Comparison of ENCODE assay signal across 28 cellular contexts in the genomic region with DNA sequence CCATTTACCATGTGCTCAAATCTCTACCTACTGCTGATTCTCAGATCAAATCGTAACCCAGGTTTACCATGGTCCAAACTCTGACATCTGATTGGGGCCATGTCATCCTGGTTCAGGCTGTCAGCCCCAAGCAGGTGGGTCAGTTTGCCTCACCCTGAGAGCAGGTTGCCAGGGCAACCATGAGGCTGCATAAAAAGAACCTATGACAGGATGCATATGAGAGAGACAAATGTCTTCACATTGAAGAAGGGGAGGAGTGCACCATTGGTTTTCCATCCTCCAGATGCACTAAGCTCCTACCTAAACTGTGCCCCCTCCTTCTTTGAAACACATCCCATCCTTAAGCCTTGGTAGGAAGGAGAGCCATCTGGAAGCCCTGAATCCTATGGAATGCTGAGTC. TPM values are rescaled to one million over a fixed set of nuclear protein-coding genes. Genes with fewer than 3 reads are reported as not detected.
DNase-seq lines count a peak whose midpoint lies in the region; ATAC-seq and TF ChIP-seq lines count a peak whose summit lies in the region.
"Had no signal": no experiment of that assay in that cellular context is flagged by ENCODE, and none has a peak within 500 bp of the region (broad histone marks: within the 10 kb centered on the region; RNA-seq: fewer than 3 reads in every experiment).

No MANE protein-coding gene starts in this region.

- H3K4me3 Mint-ChIP-seq in Caco-2 (ENCODE audit: unreplicated experiment): no peak overlapping the region
- H3K4me3 Mint-ChIP-seq in endodermal cell: no peak overlapping the region
- H3K4me3 Mint-ChIP-seq: CD14-positive monocyte; CD8-positive, alpha-beta memory T cell; HFFc6; T-cell had no signal

- H3K36me3 ChIP-seq in Caco-2 (ENCODE audit: control insufficient read depth, insufficient read depth, low read length) (no peaks in the 10 kb centered on the region), OCI-LY7 (ENCODE audit: insufficient read depth, low read length) (no peaks in the 10 kb centered on the region), endodermal cell (ENCODE audit: control insufficient read depth, insufficient read depth, low read length) (no peaks in the 10 kb centered on the region)
- H3K36me3 ChIP-seq: BE2C, HAP-1 had no signal

- H3K36me3 Mint-ChIP-seq in Caco-2 (ENCODE audit: insufficient read depth, unreplicated experiment): no peaks in the 10 kb centered on the region
- H3K36me3 Mint-ChIP-seq in endodermal cell (ENCODE audit: low read depth): no peaks in the 10 kb centered on the region
- H3K36me3 Mint-ChIP-seq: CD14-positive monocyte; CD8-positive, alpha-beta memory T cell; T-cell had no signal

- no peaks in the 10 kb centered on the region for H3K79me2 ChIP-seq in OCI-LY7 (ENCODE audit: insufficient read depth, low read depth, low read length)

- ATAC-seq in HG03571 (IDR thresholded peaks at IDR 0.05; ENCODE audit: unreplicated experiment) (no peak), HG02798 (IDR thresholded peaks at IDR 0.05; ENCODE audit: poor library complexity, unreplicated experiment) (no peak)
- ATAC-seq: Panc1, T-cell had no signal

- H3K4me3 ChIP-seq in Caco-2 (ENCODE audit: low read depth, low read length): no peak overlapping the region
- no peak overlapping the region for H3K4me3 ChIP-seq in OCI-LY7 (ENCODE audit: low read depth, low read length, poor library complexity, severe bottlenecking)
- no peak overlapping the region for H3K4me3 ChIP-seq in endodermal cell (ENCODE audit: low read length)
- H3K4me3 ChIP-seq: HAP-1 had no signal

- CTCF ChIA-PET in Caco-2 (lab: Charles Lee): interaction anchor here (1.2 to 2.0 kb wide), 2 partner anchors 24 to 47 kb away, joined by 3 to 10 read pairs; no protein-coding TSS in a partner anchor
- CTCF ChIA-PET in OCI-LY7 (lab: Charles Lee; ENCODE audit: unreplicated experiment): no interaction called here

- H3K27ac ChIP-seq in OCI-LY7 (ENCODE audit: low read depth, low read length, poor library complexity, severe bottlenecking) (no peak overlapping the region), endodermal cell (ENCODE audit: low read depth, low read length) (no peak overlapping the region)
- H3K27ac ChIP-seq: 22Rv1, KMS-11, RWPE1 had no signal

- H3K27me3 ChIP-seq in Caco-2 (replicated peaks; ENCODE audit: control insufficient read depth, insufficient read depth, low read length) (no peaks in the 10 kb centered on the region), endodermal cell (ENCODE audit: control insufficient read depth, insufficient read depth, low read length, poor library complexity, severe bottlenecking) (no peaks in the 10 kb centered on the region)
- H3K27me3 ChIP-seq: BE2C had no signal

- TF ChIP-seq CTCF in Caco-2 (IDR thresholded peaks at IDR 0.05; ENCODE audit: insufficient read depth in 1 of 2, low read depth in 1 of 2, low read length in 1 of 2, severe bottlenecking in 1 of 2, unreplicated experiment in 1 of 2) (no peak), OCI-LY7 (conservative IDR thresholded peaks at IDR 0.05; ENCODE audit: low read length) (no peak), endodermal cell (conservative IDR thresholded peaks at IDR 0.05) (no peak)

- no peak overlapping the region for H3K4me2 ChIP-seq in OCI-LY7 (ENCODE audit: low read length)
- H3K4me2 ChIP-seq: KMS-11 had no signal

- WGBS in endodermal cell (ENCODE audit: insufficient coverage in 1 of 2, insufficient read length in 1 of 2), 2 experiments: 89 to 100% methylated on average over 1 of the region's 1 CpG

- no peak overlapping the region for H2AFZ ChIP-seq in OCI-LY7 (ENCODE audit: low read length)

- no peaks in the 10 kb centered on the region for H3K9me2 ChIP-seq in OCI-LY7 (ENCODE audit: insufficient read depth, low read length)

- peak overlapping the region; percentile 94 for H3K27ac Mint-ChIP-seq in Caco-2 (ENCODE audit: unreplicated experiment)
- H3K27ac Mint-ChIP-seq in endodermal cell: no peak overlapping the region
- H3K27ac Mint-ChIP-seq: CD14-positive monocyte, HFFc6, T-cell had no signal

- H3K4me1 Mint-ChIP-seq in Caco-2 (ENCODE audit: low read depth, unreplicated experiment): peaks cover 18% of the 10 kb centered on the region
- H3K4me1 Mint-ChIP-seq in endodermal cell: peaks cover 13% of the 10 kb centered on the region
- H3K4me1 Mint-ChIP-seq: CD14-positive monocyte; CD8-positive, alpha-beta memory T cell; T-cell had no signal

- no peaks in the 10 kb centered on the region for H4K20me1 ChIP-seq in OCI-LY7 (ENCODE audit: insufficient read depth, low read length)

- intact Hi-C loops in Caco-2 (cut with micrococcal nuclease; ENCODE audit: unreplicated experiment): no loop called here
- intact Hi-C loops in OCI-LY7 (cut with micrococcal nuclease; ENCODE audit: unreplicated experiment): no loop called here

- POLR2A ChIA-PET in Caco-2 (lab: Charles Lee): no interaction called here
- POLR2A ChIA-PET in OCI-LY7 (lab: Charles Lee): interaction anchor here (0.7 kb wide), 1 partner anchor 48 kb away, joined by 3 read pairs; no protein-coding TSS in a partner anchor

- peaks cover 18% of the 10 kb centered on the region for H3K9me3 Mint-ChIP-seq in Caco-2 (ENCODE audit: unreplicated experiment)
- H3K9me3 Mint-ChIP-seq in endodermal cell: no peaks in the 10 kb centered on the region
- H3K9me3 Mint-ChIP-seq: CD14-positive monocyte; CD8-positive, alpha-beta memory T cell; HFFc6; T-cell had no signal

- peak in 2 of 3 experiments; percentile 4 to 70 for DNase-seq in NCI-H1417 (lab: John Stamatoyannopoulos, UW)
- DNase-seq in NCI-H1417 treated with DMSO at 0.1 percent for 48 hours (lab: John Stamatoyannopoulos, UW): no peak
- DNase-seq in Caco-2: no peak
- peak; percentile 16 for DNase-seq in OCI-LY7 (ENCODE audit: low spot score)
- DNase-seq in endodermal cell: peak; percentile 31
- no peak for DNase-seq in NCI-H2029 treated with DMSO at 0.1 percent for 48 hours (lab: John Stamatoyannopoulos, UW)
- DNase-seq: BE2C; CD8-positive, alpha-beta memory T cell; GOT3; HFFc6; IMR-90; MM.1S; NCI-H1048; NCI-H1436; NCI-H2107; NCI-H446 treated with DMSO at 0.1 percent for 48 hours; NCI-H526; SHP77; T-cell had no signal

- BruUV-seq in Caco-2 (replicated peaks; lab: Mats Ljungman, UMichigan): TSS peak; percentile 86
- BruUV-seq in OCI-LY7 (replicated peaks; lab: Mats Ljungman, UMichigan): no TSS peak

- H3K27me3 Mint-ChIP-seq in Caco-2 (ENCODE audit: insufficient read depth, unreplicated experiment): no peaks in the 10 kb centered on the region
- peaks cover 49% of the 10 kb centered on the region for H3K27me3 Mint-ChIP-seq in endodermal cell (ENCODE audit: insufficient read depth)
- H3K27me3 Mint-ChIP-seq: CD8-positive, alpha-beta memory T cell; T-cell had no signal

- H3K9me3 ChIP-seq in Caco-2: no peaks in the 10 kb centered on the region
- H3K9me3 ChIP-seq in OCI-LY7 (ENCODE audit: low read length): no peaks in the 10 kb centered on the region
- H3K9me3 ChIP-seq in endodermal cell (ENCODE audit: control insufficient read depth, low read length): no peaks in the 10 kb centered on the region
- H3K9me3 ChIP-seq: BE2C, HAP-1 had no signal

- no peak overlapping the region for H3K9ac ChIP-seq in endodermal cell (ENCODE audit: extremely low read depth, low read length, poor library complexity, severe bottlenecking)
- H3K9ac ChIP-seq: KMS-11 had no signal

- H3K4me1 ChIP-seq in Caco-2 (peaks cover 12% of the 10 kb centered on the region), OCI-LY7 (ENCODE audit: insufficient read depth, low read length, poor library complexity, severe bottlenecking) (no peaks in the 10 kb centered on the region), endodermal cell (ENCODE audit: control insufficient read depth, insufficient read depth, low read length) (peaks cover 13% of the 10 kb centered on the region)
- H3K4me1 ChIP-seq: BE2C, HAP-1 had no signal

RNA-seq across cellular contexts. Expression of gene PRSS1, which starts 10.2 kb away (rescaled TPM):
- total RNA-seq in Caco-2 (2022) (18.1 TPM in 2 replicates), OCI-LY7 (2022) (not detected in 2 replicates), endodermal cell (1 to 10 TPM; 4.4 to 8.8 TPM)
- not detected in 2 replicates for total RNA-seq in OCI-LY7 (2014; rRNA removed; shearing (Covaris generic))
- 20.3 TPM for polyA plus RNA-seq in endodermal cell (2013, experiment 1 of 2)
- 15.0 TPM for polyA plus RNA-seq in endodermal cell (2013, experiment 2 of 2)
- total RNA-seq: CD8-positive, alpha-beta memory T cell; HFFc6; IMR-90; SK-MEL-5 had no signal
- polyA plus RNA-seq: CD14-positive monocyte; CD8-positive, alpha-beta memory T cell; IMR-90 had no signal

RNA-seq across cellular contexts. Expression of gene PRSS2, which starts 11.3 kb away (rescaled TPM):
- 8.8 and 9.3 TPM in 2 replicates for total RNA-seq in Caco-2 (2022)
- total RNA-seq in OCI-LY7 (2014; rRNA removed; shearing (Covaris generic)): 0.23 and 0.60 TPM in 2 replicates
- 1.1 TPM in 2 replicates for total RNA-seq in OCI-LY7 (2022)
- total RNA-seq in endodermal cell: 1 to 10 TPM; 4.8 to 9.9 TPM
- 58.7 TPM for polyA plus RNA-seq in endodermal cell (2013, experiment 1 of 2)
- polyA plus RNA-seq in endodermal cell (2013, experiment 2 of 2): 62.2 TPM
- total RNA-seq: CD8-positive, alpha-beta memory T cell; HFFc6; IMR-90; SK-MEL-5 had no signal
- polyA plus RNA-seq: CD14-positive monocyte; CD8-positive, alpha-beta memory T cell; IMR-90 had no signal

Comparison
In these comparisons a context has a peak if more than half of its experiments do, and no peak if none do; other contexts are left out.
1. DNase-seq: peak in NCI-H1417 (2 of 3), OCI-LY7 (single experiment) and endodermal cell (single experiment); none in NCI-H1417 treated with DMSO at 0.1 percent for 48 hours (single experiment), Caco-2 (0 of 2) and NCI-H2029 treated with DMSO at 0.1 percent for 48 hours (single experiment).
2. RNA of gene PRSS1, which starts 10.2 kb away (total RNA-seq): 18.1 TPM in Caco-2 and 4.4 to 8.8 TPM in endodermal cell; not detected in OCI-LY7; every median in the first group is over 4 times any median in the second.